In the genomic region with DNA sequence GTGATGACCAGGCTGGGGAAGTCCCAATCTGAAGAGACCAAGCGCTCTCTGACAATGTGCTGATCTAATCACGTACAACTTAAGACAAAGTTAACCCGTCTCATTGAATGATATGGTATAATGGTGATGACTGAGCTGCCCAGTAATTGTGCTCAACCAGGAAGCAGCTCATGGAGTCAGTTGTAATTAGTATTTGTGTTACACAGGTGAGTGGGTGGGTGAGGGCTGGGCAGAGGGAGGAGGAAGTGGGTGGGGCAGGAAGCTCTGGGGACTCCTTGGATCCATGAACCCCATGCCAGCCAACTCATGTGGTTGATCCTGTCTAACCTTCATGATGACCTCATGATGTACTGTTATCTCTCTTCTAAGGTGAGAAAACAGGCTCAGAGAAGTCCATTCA, we compare ENCODE assay signal across 11 cellular contexts. TPM values are rescaled to one million over a fixed set of nuclear protein-coding genes. Genes with fewer than 3 reads are reported as not detected.
DNase-seq lines count a peak whose midpoint lies in the region; ATAC-seq lines count a peak whose summit lies in the region.
"Had no signal": no experiment of that assay in that cellular context is flagged by ENCODE, and none has a peak within 500 bp of the region (broad histone marks: within the 10 kb centered on the region; RNA-seq: fewer than 3 reads in every experiment).

No MANE protein-coding gene starts in this region.

- no peak overlapping the region for H3K4me3 Mint-ChIP-seq in activated CD4-positive, alpha-beta T cell treated with anti-CD3 and anti-CD28 coated beads for 36 hours
- H3K4me3 Mint-ChIP-seq in activated naive CD4-positive, alpha-beta T cell treated with anti-CD3 and anti-CD28 coated beads, Interleukin-2, amount 50 U/mL, for 24 hours = peak overlapping the region; percentile 41
- H3K4me3 Mint-ChIP-seq in naive B cell = peak overlapping the region in 3 of 8 donors; percentile 33 to 77 (median 53)

- H3K27ac Mint-ChIP-seq in activated CD4-positive, alpha-beta T cell treated with anti-CD3 and anti-CD28 coated beads for 36 hours = peak overlapping the region; percentile 80
- H3K27ac Mint-ChIP-seq in activated naive CD4-positive, alpha-beta T cell treated with anti-CD3 and anti-CD28 coated beads, Interleukin-2, amount 50 U/mL, for 24 hours = peak overlapping the region; percentile 75
- H3K27ac Mint-ChIP-seq in naive B cell = peak overlapping the region; percentile 88 to 100 (median 94)
- H3K27ac Mint-ChIP-seq: progenitor cell of endocrine pancreas had no signal

- peaks cover 81% of the 10 kb centered on the region for H3K4me1 Mint-ChIP-seq in activated CD4-positive, alpha-beta T cell treated with anti-CD3 and anti-CD28 coated beads for 36 hours
- peaks cover 81% of the 10 kb centered on the region for H3K4me1 Mint-ChIP-seq in activated naive CD4-positive, alpha-beta T cell treated with anti-CD3 and anti-CD28 coated beads, Interleukin-2, amount 50 U/mL, for 24 hours
- peaks cover 45 to 83% (median 68%) of the 10 kb centered on the region in 3 donors for H3K4me1 Mint-ChIP-seq in naive B cell

- peaks cover 32% of the 10 kb centered on the region for H3K36me3 Mint-ChIP-seq in activated CD4-positive, alpha-beta T cell treated with anti-CD3 and anti-CD28 coated beads for 36 hours (ENCODE audit: low read depth)
- peaks cover 2% of the 10 kb centered on the region for H3K36me3 Mint-ChIP-seq in activated naive CD4-positive, alpha-beta T cell treated with anti-CD3 and anti-CD28 coated beads, Interleukin-2, amount 50 U/mL, for 24 hours
- no peaks in the 10 kb centered on the region for H3K36me3 Mint-ChIP-seq in naive B cell

- H3K27me3 Mint-ChIP-seq in activated CD4-positive, alpha-beta T cell treated with anti-CD3 and anti-CD28 coated beads for 36 hours = no peaks in the 10 kb centered on the region
- no peaks in the 10 kb centered on the region for H3K27me3 Mint-ChIP-seq in activated naive CD4-positive, alpha-beta T cell treated with anti-CD3 and anti-CD28 coated beads, Interleukin-2, amount 50 U/mL, for 24 hours
- no peaks in the 10 kb centered on the region for H3K27me3 Mint-ChIP-seq in naive B cell
- H3K27me3 Mint-ChIP-seq: progenitor cell of endocrine pancreas had no signal

- ATAC-seq in activated CD4-positive, alpha-beta T cell treated with anti-CD3 and anti-CD28 coated beads for 36 hours = peak; percentile 2
- ATAC-seq in naive B cell (ENCODE audit: low read depth in 2 of 2) (no peak), GM19397 (IDR thresholded peaks at IDR 0.05; ENCODE audit: unreplicated experiment) (no peak), HG03095 (IDR thresholded peaks at IDR 0.05; ENCODE audit: unreplicated experiment) (no peak)

- CTCF ChIA-PET in activated CD4-positive, alpha-beta T cell treated with anti-CD3 and anti-CD28 coated beads for 36 hours (lab: Charles Lee) = interaction anchor here (0.6 to 2.7 kb wide), 10 partner anchors 11 to 658 kb away, joined by 3 to 11 read pairs (median 4); no protein-coding TSS in a partner anchor

- intact Hi-C loops in activated CD4-positive, alpha-beta T cell treated with anti-CD3 and anti-CD28 coated beads for 36 hours (cut with DNase I, micrococcal nuclease) = loop anchor here in 1 of 2 experiments (5.0 kb wide), 1 partner anchor 367 kb away; no protein-coding TSS in a partner anchor

- H3K9me3 Mint-ChIP-seq in activated CD4-positive, alpha-beta T cell treated with anti-CD3 and anti-CD28 coated beads for 36 hours (ENCODE audit: low read depth) = no peaks in the 10 kb centered on the region
- H3K9me3 Mint-ChIP-seq in activated naive CD4-positive, alpha-beta T cell treated with anti-CD3 and anti-CD28 coated beads, Interleukin-2, amount 50 U/mL, for 24 hours = no peaks in the 10 kb centered on the region
- no peaks in the 10 kb centered on the region for H3K9me3 Mint-ChIP-seq in naive B cell

- POLR2A ChIA-PET in activated CD4-positive, alpha-beta T cell treated with anti-CD3 and anti-CD28 coated beads for 36 hours (lab: Charles Lee) = interaction anchor here (0.6 kb wide), 1 partner anchor 35 kb away, joined by 3 read pairs; no protein-coding TSS in a partner anchor

- DNase-seq in activated CD4-positive, alpha-beta T cell treated with anti-CD3 and anti-CD28 coated beads for 36 hours = peak; percentile 64
- no peak for DNase-seq in activated CD4-positive, alpha-beta T cell treated with anti-CD3 and anti-CD28 coated beads, Interleukin-2, amount 50 U/mL, for 1 hour
- DNase-seq in NCI-H1436 treated with DMSO at 0.1 percent for 48 hours (lab: John Stamatoyannopoulos, UW) (peak; percentile 17), naive B cell (no peak), RKO (ENCODE audit: low spot score) (no peak)
- DNase-seq: amygdala, GF-D8 had no signal

RNA-seq across cellular contexts. Expression of gene ECE1, which starts 8.7 kb away (rescaled TPM):
- 100 to 1,000 TPM; 130 to 162 TPM for total RNA-seq in activated CD4-positive, alpha-beta T cell treated with anti-CD3 and anti-CD28 coated beads for 36 hours
- 10 to 100 TPM in 5 of 6 donors, 1 to 10 TPM in 1; 6.9 to 44.5 (median 20.8) TPM for polyA plus RNA-seq in naive B cell (ENCODE audit: low read depth in 6 of 6)

Comparison
In these comparisons a context has a peak if more than half of its experiments do, and no peak if none do; other contexts are left out.
1. DNase-seq: peak in activated CD4-positive, alpha-beta T cell treated with anti-CD3 and anti-CD28 coated beads for 36 hours (single experiment) and NCI-H1436 treated with DMSO at 0.1 percent for 48 hours (single experiment); none in activated CD4-positive, alpha-beta T cell treated with anti-CD3 and anti-CD28 coated beads, Interleukin-2, amount 50 U/mL, for 1 hour (single experiment), naive B cell (single experiment) and RKO (single experiment).
2. Peak in every context shown above with its lines, with median percentiles within 50 percentile points of each other: H3K27ac Mint-ChIP-seq.